In genomic region chr5:174252121-174252520, GRCh38 we compare ENCODE assay signal across 6 cellular contexts.
"Had no signal": no experiment of that assay in that cellular context is flagged by ENCODE, and none has a peak within 500 bp of the region (broad histone marks: within the 10 kb centered on the region; RNA-seq: fewer than 3 reads in every experiment).

No MANE protein-coding gene starts in this region.

- H3K4me3 ChIP-seq: K562 had no signal

- H3K27ac ChIP-seq: HL-60 had no signal

- DNase-seq: IMR-90, KBM-7, KG1 had no signal

- ATAC-seq: HepG2, K562 had no signal
